ENCODE assay signal across 8 cellular contexts in genomic region chr19:56118666-56119584, GRCh38. TPM values are rescaled to one million over a fixed set of nuclear protein-coding genes. Genes with fewer than 3 reads are reported as not detected.
DNase-seq lines count a peak whose midpoint lies in the region; ATAC-seq, FAIRE-seq and TF ChIP-seq lines count a peak whose summit lies in the region.

No MANE protein-coding gene starts in this region.

- intact Hi-C loops in GM12878 (cut with micrococcal nuclease; ENCODE audit: unreplicated experiment), result no loop called here

- ATAC-seq in GM12878 (no peak), HG03025 (IDR thresholded peaks at IDR 0.05; ENCODE audit: low FRiP score, unreplicated experiment) (no peak)

- H3K79me2 ChIP-seq in ACC112 (ENCODE audit: control insufficient read depth, insufficient read depth, low read length, unreplicated experiment), result peaks cover 56% of the 10 kb centered on the region
- peaks cover 59% of the 10 kb centered on the region for H3K79me2 ChIP-seq in GM12878 (ENCODE audit: control insufficient read depth, insufficient read depth, low read length)

- H3K9ac ChIP-seq in HUES6 (ENCODE audit: low read length), result peak overlapping the region; percentile 99
- peak overlapping the region; percentile 95 for H3K9ac ChIP-seq in GM12878 (ENCODE audit: control insufficient read depth, insufficient read depth, low read length)

- H3K4me1 ChIP-seq in ACC112 (ENCODE audit: control insufficient read depth, insufficient read depth, low read length, unreplicated experiment) (peaks cover 12% of the 10 kb centered on the region), HUES6 (ENCODE audit: control insufficient read depth, insufficient read depth, low read length) (peaks cover 35% of the 10 kb centered on the region), GM12878 (ENCODE audit: control insufficient read depth, insufficient read depth, low read length) (peaks cover 14% of the 10 kb centered on the region; the same call in 1 of the 2 replicates), mononuclear cell (ENCODE audit: insufficient read depth, low read length) (peaks cover 54% of the 10 kb centered on the region)

- H3K4me2 ChIP-seq in GM12878 (ENCODE audit: control insufficient read depth, insufficient read depth), result peak overlapping the region; percentile 90

- TF ChIP-seq EP300 in GM12878 (IDR thresholded peaks at IDR 0.05; ENCODE audit: borderline replicate concordance in 1 of 2, control insufficient read depth in 1 of 2, low read depth in 2 of 2, low read length in 2 of 2), result no peak

- BruUV-seq in GM12878 (replicated peaks; lab: Mats Ljungman, UMichigan), result no TSS peak

- H4K20me1 ChIP-seq in GM12878 (ENCODE audit: control insufficient read depth, insufficient read depth), result no peaks in the 10 kb centered on the region

- H3K4me3 ChIP-seq in ACC112 (ENCODE audit: low read depth, low read length) (peak overlapping the region; percentile 89), HUES6 (ENCODE audit: low read depth, low read length) (peak overlapping the region; percentile 95), GM12878 (peak overlapping the region; percentile 90), mononuclear cell (ENCODE audit: low read length) (peak overlapping the region; percentile 52)

- peak overlapping the region; percentile 92 for H3K27ac ChIP-seq in ACC112 (ENCODE audit: low read depth, low read length)
- peak overlapping the region; percentile 98; the same call in 1 of the 2 replicates for H3K27ac ChIP-seq in HUES6 (ENCODE audit: low read depth, low read length)
- peak overlapping the region; percentile 92 for H3K27ac ChIP-seq in GM12878 (ENCODE audit: control insufficient read depth, insufficient read depth)

- TF ChIP-seq POLR2A in GM12878 (IDR thresholded peaks at IDR 0.05; ENCODE audit: low read depth, low read length), result peak; percentile 19; the same call in 1 of the 2 replicates

- CTCF ChIA-PET in GM12878 (lab: Yijun Ruan, JAX), result no interaction called here

- TF ChIP-seq RAD21 in GM12878 (IDR thresholded peaks at IDR 0.05; ENCODE audit: insufficient read depth, low read depth, low read length), result no peak

- H3K36me3 ChIP-seq in ACC112 (ENCODE audit: insufficient read depth, low read length), result no peaks in the 10 kb centered on the region
- peaks cover 17% of the 10 kb centered on the region for H3K36me3 ChIP-seq in HUES6 (ENCODE audit: control insufficient read depth, insufficient read depth, low read length)
- H3K36me3 ChIP-seq in GM12878 (ENCODE audit: control insufficient read depth in 2 of 2, insufficient read depth in 2 of 2, low read length in 1 of 2), result peaks cover 1 to 3% of the 10 kb centered on the region in 2 experiments; a peak in 2 of 4 replicates

- H3K9me3 ChIP-seq in HUES6 (ENCODE audit: control insufficient read depth, insufficient read depth, low read depth, low read length) (no peaks in the 10 kb centered on the region), GM12878 (replicated peaks; ENCODE audit: control insufficient read depth, insufficient read depth, low read length) (no peaks in the 10 kb centered on the region), mononuclear cell (ENCODE audit: low read depth, low read length) (no peaks in the 10 kb centered on the region)

- H3K27me3 ChIP-seq in ACC112 (ENCODE audit: insufficient read depth, low read length) (no peaks in the 10 kb centered on the region), HUES6 (ENCODE audit: control insufficient read depth, insufficient read depth, low read length) (no peaks in the 10 kb centered on the region), GM12878 (replicated peaks in 1 of 2; ENCODE audit: control insufficient read depth in 2 of 2, insufficient read depth in 2 of 2, low read length in 1 of 2) (no peaks in the 10 kb centered on the region), mononuclear cell (ENCODE audit: insufficient read depth, low read length) (no peaks in the 10 kb centered on the region)

- in situ Hi-C loops in GM12878 (cut with MboI), result no loop called here

- DNase-seq in GM12878 (ENCODE audit: low read depth, low spot score) (no peak), pons (ENCODE audit: low spot score) (no peak), cerebellar cortex (ENCODE audit: low spot score) (no peak), COLO829 (ENCODE audit: low spot score) (no peak)

- FAIRE-seq in GM12878 (lab: Jason Lieb, UNC), result no peak

- H2AFZ ChIP-seq in ACC112 (ENCODE audit: low read length, unreplicated experiment), result no peak overlapping the region
- no peak overlapping the region for H2AFZ ChIP-seq in GM12878 (ENCODE audit: control insufficient read depth, low read depth, low read length)

- POLR2A ChIA-PET in GM12878 (lab: Charles Lee), result no interaction called here

- WGBS in GM12878 (ENCODE audit: insufficient coverage, insufficient replicate concordance, low lambda C conversion rate, missing lambda C conversion rate), result 59% methylated on average over 9 of the region's 9 CpGs

- SMC1A ChIA-PET in GM12878 (lab: Charles Lee; ENCODE audit: uncharacterized antibody, unreplicated experiment), result no interaction called here

- TF ChIP-seq CTCF in GM12878 (IDR thresholded peaks at IDR 0.05 in 2 of 3, conservative IDR thresholded peaks at IDR 0.05 in 1 of 3; ENCODE audit: control insufficient read depth in 2 of 3, extremely low read depth in 1 of 3, insufficient read depth in 1 of 3, low read depth in 3 of 3, low read length in 3 of 3), result no peak

- RAD21 ChIA-PET in GM12878 (lab: Charles Lee; ENCODE audit: unreplicated experiment), result no interaction called here

TF ChIP-seq in GM12878, 131 proteins besides CTCF, POLR2A, EP300 and RAD21 (continues in another document):
- no peak for TF ChIP-seq HSF1 (IDR thresholded peaks at IDR 0.05; ENCODE audit: low read depth, low read length)

RNA-seq across cellular contexts. Expression of gene ZNF787, which starts 2.2 kb away (rescaled TPM):
- 18.7 and 27.6 TPM in 2 replicates for total RNA-seq in GM12878 (2013; cell fraction: nucleolus; rRNA removed)
- total RNA-seq in GM12878 (2014; rRNA removed), result 20.3 and 25.6 TPM in 2 replicates
- 6.2 and 7.8 TPM in 2 replicates for total RNA-seq in GM12878 (2014; rRNA removed; fragmentation: Illumina TruSeq; extraction: Trizol)
- total RNA-seq in GM12878 (2021), result 36.7 and 39.9 TPM in 2 replicates
- 14.9 TPM for polyA plus RNA-seq in GM12878 (2011; ENCODE audit: low read depth)
- 2.4 and 5.4 TPM in 2 replicates for polyA plus RNA-seq in GM12878 (2011; rRNA removed)
- polyA plus RNA-seq in GM12878 (2011; cell fraction: cytosol; rRNA removed), result 5.6 and 17.2 TPM in 2 replicates
- polyA plus RNA-seq in GM12878 (2011; cell fraction: nucleus; rRNA removed), result 15.5 and 21.2 TPM in 2 replicates
- 19.2 and 23.8 TPM in 2 replicates for polyA plus RNA-seq in GM12878 (2012)
- polyA plus RNA-seq in GM12878 (2014; fragmentation: Illumina TruSeq; extraction: Trizol), result 0.59 and 2.9 TPM in 2 replicates
- under 1 TPM; 0.23 to 0.42 TPM for polyA plus RNA-seq in GM12878 (2014; fragmentation: Nextera tagmentation; extraction: Ambion mirVana)
- polyA plus RNA-seq in GM12878 (2014; rRNA removed), result 27.0 and 36.3 TPM in 2 replicates
- 1 to 10 TPM; 2.1 to 2.4 TPM for polyA plus RNA-seq in GM12878 (2016; fragmentation: Nextera tagmentation; extraction: Ambion mirVana)
- polyA minus RNA-seq in GM12878 (2011; rRNA and poly(A)+ RNA removed), result 2.2 and 9.7 TPM in 2 replicates
- 10.3 and 12.4 TPM in 2 replicates for polyA minus RNA-seq in GM12878 (2011; cell fraction: cytosol; rRNA and poly(A)+ RNA removed)
- 4.6 and 8.6 TPM in 2 replicates for polyA minus RNA-seq in GM12878 (2011; cell fraction: nucleus; rRNA and poly(A)+ RNA removed)
- 25.0 TPM for total RNA-seq in mononuclear cell

RNA-seq across cellular contexts. Expression of gene ZNF444, which starts 22.2 kb away (rescaled TPM):
- 28.2 and 28.8 TPM in 2 replicates for total RNA-seq in GM12878 (2013; cell fraction: nucleolus; rRNA removed)
- 15.0 and 17.5 TPM in 2 replicates for total RNA-seq in GM12878 (2014; rRNA removed)
- 2.8 and 3.7 TPM in 2 replicates for total RNA-seq in GM12878 (2014; rRNA removed; fragmentation: Illumina TruSeq; extraction: Trizol)
- total RNA-seq in GM12878 (2021), result 28.2 and 29.1 TPM in 2 replicates
- polyA plus RNA-seq in GM12878 (2011; ENCODE audit: low read depth), result 5.4 TPM
- polyA plus RNA-seq in GM12878 (2011; rRNA removed), result 5.3 and 10.8 TPM in 2 replicates
- polyA plus RNA-seq in GM12878 (2011; cell fraction: cytosol; rRNA removed), result 14.4 and 19.5 TPM in 2 replicates
- 18.8 and 27.5 TPM in 2 replicates for polyA plus RNA-seq in GM12878 (2011; cell fraction: nucleus; rRNA removed)
- 18.9 and 21.3 TPM in 2 replicates for polyA plus RNA-seq in GM12878 (2012)
- 4.6 and 6.1 TPM in 2 replicates for polyA plus RNA-seq in GM12878 (2014; fragmentation: Illumina TruSeq; extraction: Trizol)
- under 1 TPM; 0.45 to 0.99 TPM for polyA plus RNA-seq in GM12878 (2014; fragmentation: Nextera tagmentation; extraction: Ambion mirVana)
- polyA plus RNA-seq in GM12878 (2014; rRNA removed), result 19.3 and 24.4 TPM in 2 replicates
- 10 to 100 TPM; 12.5 to 14.5 TPM for polyA plus RNA-seq in GM12878 (2016; fragmentation: Nextera tagmentation; extraction: Ambion mirVana)
- polyA minus RNA-seq in GM12878 (2011; rRNA and poly(A)+ RNA removed), result 3.4 and 5.6 TPM in 2 replicates
- 5.6 and 9.0 TPM in 2 replicates for polyA minus RNA-seq in GM12878 (2011; cell fraction: cytosol; rRNA and poly(A)+ RNA removed)
- polyA minus RNA-seq in GM12878 (2011; cell fraction: nucleus; rRNA and poly(A)+ RNA removed), result 1.6 and 6.8 TPM in 2 replicates
- total RNA-seq in mononuclear cell, result 4.1 TPM

RNA-seq across cellular contexts. Expression of gene GALP, which starts 56.9 kb away (rescaled TPM):
- total RNA-seq in GM12878 (2013; cell fraction: nucleolus; rRNA removed), result not detected in 2 replicates
- not detected in 2 replicates for total RNA-seq in GM12878 (2014; rRNA removed)
- not detected in 2 replicates for total RNA-seq in GM12878 (2014; rRNA removed; fragmentation: Illumina TruSeq; extraction: Trizol)
- total RNA-seq in GM12878 (2021), result not detected in 2 replicates
- not detected for polyA plus RNA-seq in GM12878 (2011; ENCODE audit: low read depth)
- not detected in 2 replicates for polyA plus RNA-seq in GM12878 (2011; rRNA removed)
- not detected in 2 replicates for polyA plus RNA-seq in GM12878 (2011; cell fraction: cytosol; rRNA removed)
- not detected in 2 replicates for polyA plus RNA-seq in GM12878 (2011; cell fraction: nucleus; rRNA removed)
- not detected in 2 replicates for polyA plus RNA-seq in GM12878 (2012)
- not detected in 2 replicates for polyA plus RNA-seq in GM12878 (2014; fragmentation: Illumina TruSeq; extraction: Trizol)
- not detected for polyA plus RNA-seq in GM12878 (2014; fragmentation: Nextera tagmentation; extraction: Ambion mirVana)
- not detected in 2 replicates for polyA plus RNA-seq in GM12878 (2014; rRNA removed)
- not detected for polyA plus RNA-seq in GM12878 (2016; fragmentation: Nextera tagmentation; extraction: Ambion mirVana)
- not detected in 2 replicates for polyA minus RNA-seq in GM12878 (2011; rRNA and poly(A)+ RNA removed)
- polyA minus RNA-seq in GM12878 (2011; cell fraction: cytosol; rRNA and poly(A)+ RNA removed), result not detected in 2 replicates
- not detected in 2 replicates for polyA minus RNA-seq in GM12878 (2011; cell fraction: nucleus; rRNA and poly(A)+ RNA removed)
- total RNA-seq in mononuclear cell, result not detected
